ENCODE assay signal across 1 cellular context in genomic region chr14:31426663-31427062, GRCh38.
TF ChIP-seq lines count a peak whose summit lies in the region.

No MANE protein-coding gene starts in this region.

TF ChIP-seq in GM23338, 12 proteins besides CTCF, POLR2A, EP300 and RAD21 (continued from another document):
- no peak for TF ChIP-seq ZNF462 (CRISPR knock-in tag; IDR thresholded peaks at IDR 0.05)
- no peak for TF ChIP-seq CREB1 (CRISPR knock-in tag; IDR thresholded peaks at IDR 0.05; ENCODE audit: low read depth)
- TF ChIP-seq JUNB (IDR thresholded peaks at IDR 0.05; ENCODE audit: unreplicated experiment) = no peak
- TF ChIP-seq ETS1 (IDR thresholded peaks at IDR 0.05) = no peak
- TF ChIP-seq EZH2 (IDR thresholded peaks at IDR 0.05; ENCODE audit: low read depth, unreplicated experiment) = no peak
- no peak for TF ChIP-seq NANOG (IDR thresholded peaks at IDR 0.05; ENCODE audit: borderline replicate concordance)
- TF ChIP-seq REST (IDR thresholded peaks at IDR 0.05; ENCODE audit: unreplicated experiment) = no peak
- TF ChIP-seq ZNF114 (CRISPR knock-in tag; IDR thresholded peaks at IDR 0.05) = no peak
- no peak for TF ChIP-seq POLR2AphosphoS5 (IDR thresholded peaks at IDR 0.05; ENCODE audit: low read depth)
- TF ChIP-seq EZH2phosphoT487 (IDR thresholded peaks at IDR 0.05; ENCODE audit: unreplicated experiment) = no peak
